Comparison of ENCODE assay signal across 15 cellular contexts in genomic region chr3:51445544-51446280, GRCh38. TPM values are rescaled to one million over a fixed set of nuclear protein-coding genes. Genes with fewer than 3 reads are reported as not detected.
DNase-seq lines count a peak whose midpoint lies in the region; ATAC-seq, FAIRE-seq and TF ChIP-seq lines count a peak whose summit lies in the region.
"Had no signal": no experiment of that assay in that cellular context is flagged by ENCODE, and none has a peak within 500 bp of the region (broad histone marks: within the 10 kb centered on the region; RNA-seq: fewer than 3 reads in every experiment).

No MANE protein-coding gene starts in this region.

- H3K4me1 Mint-ChIP-seq in activated CD4-positive, alpha-beta memory T cell treated with anti-CD3 and anti-CD28 coated beads for 36 hours (ENCODE audit: low read depth), result peaks cover 33% of the 10 kb centered on the region
- H3K4me1 Mint-ChIP-seq in activated CD4-positive, alpha-beta memory T cell treated with anti-CD3 and anti-CD28 coated beads, Interleukin-2, amount 10 ng/mL, durations not matched to agents 7 days and 5 days, result peaks cover 28% of the 10 kb centered on the region
- peaks cover 36% of the 10 kb centered on the region for H3K4me1 Mint-ChIP-seq in central memory CD8-positive, alpha-beta T cell

- H3K27ac ChIP-seq in keratinocyte (ENCODE audit: control insufficient read depth, insufficient read depth, low read length), result no peak overlapping the region
- no peak overlapping the region for H3K27ac ChIP-seq in upper lobe of right lung
- no peak overlapping the region for H3K27ac ChIP-seq in Peyer's patch
- H3K27ac ChIP-seq: BLaER1 treated with 17β-estradiol and CSF1 and Interleukin-3, amounts not matched to agents 10 nM and 100 nM; HL-60 had no signal

- FAIRE-seq in keratinocyte (lab: Jason Lieb, UNC), result peak; percentile 64

- H3K79me2 ChIP-seq in keratinocyte (ENCODE audit: control insufficient read depth, insufficient read depth, low read length), result peaks cover 19% of the 10 kb centered on the region

- TF ChIP-seq POLR2A in Peyer's patch (IDR thresholded peaks at IDR 0.05), result no peak

- no peaks in the 10 kb centered on the region for H3K27me3 Mint-ChIP-seq in activated CD4-positive, alpha-beta memory T cell treated with anti-CD3 and anti-CD28 coated beads for 36 hours
- H3K27me3 Mint-ChIP-seq in activated CD4-positive, alpha-beta memory T cell treated with anti-CD3 and anti-CD28 coated beads, Interleukin-2, amount 10 ng/mL, durations not matched to agents 7 days and 5 days, result no peaks in the 10 kb centered on the region
- H3K27me3 Mint-ChIP-seq in central memory CD8-positive, alpha-beta T cell, result no peaks in the 10 kb centered on the region
- H3K27me3 Mint-ChIP-seq: CD4-positive, CD25-positive, alpha-beta regulatory T cell had no signal

- intact Hi-C loops in activated CD4-positive, alpha-beta memory T cell treated with anti-CD3 and anti-CD28 coated beads for 36 hours (cut with micrococcal nuclease), result no loop called here
- intact Hi-C loops in upper lobe of right lung (cut with DNase I), result no loop called here

- TF ChIP-seq CTCF in keratinocyte (optimal IDR thresholded peaks at IDR 0.05 in 1 of 3, IDR thresholded peaks at IDR 0.05 in 1 of 3, conservative IDR thresholded peaks at IDR 0.05 in 1 of 3; ENCODE audit: extremely low read depth in 1 of 3, insufficient read depth in 2 of 3, low read length in 3 of 3) (no peak), upper lobe of right lung (IDR thresholded peaks at IDR 0.05) (no peak), Peyer's patch (IDR thresholded peaks at IDR 0.05) (no peak), GM13976 (IDR thresholded peaks at IDR 0.05; ENCODE audit: borderline replicate concordance, control extremely low read depth, extremely low read depth, insufficient read depth, missing control alignments) (no peak)

- H3K4me3 Mint-ChIP-seq in activated CD4-positive, alpha-beta memory T cell treated with anti-CD3 and anti-CD28 coated beads for 36 hours, result no peak overlapping the region
- H3K4me3 Mint-ChIP-seq in activated CD4-positive, alpha-beta memory T cell treated with anti-CD3 and anti-CD28 coated beads, Interleukin-2, amount 10 ng/mL, durations not matched to agents 7 days and 5 days, result no peak overlapping the region
- no peak overlapping the region for H3K4me3 Mint-ChIP-seq in central memory CD8-positive, alpha-beta T cell
- H3K4me3 Mint-ChIP-seq: CD4-positive, CD25-positive, alpha-beta regulatory T cell had no signal

- H3K27me3 ChIP-seq in keratinocyte (ENCODE audit: control insufficient read depth, extremely low read depth, insufficient read depth, low read length) (no peaks in the 10 kb centered on the region), upper lobe of right lung (no peaks in the 10 kb centered on the region), Peyer's patch (no peaks in the 10 kb centered on the region)
- H3K27me3 ChIP-seq: BLaER1 treated with 17β-estradiol and CSF1 and Interleukin-3, amounts not matched to agents 10 nM and 100 nM had no signal

- ATAC-seq in central memory CD8-positive, alpha-beta T cell (replicated peaks; ENCODE audit: extremely low read depth, poor library complexity, severe bottlenecking), result no peak
- ATAC-seq in upper lobe of right lung, result no peak
- ATAC-seq in HG03432 (IDR thresholded peaks at IDR 0.05; ENCODE audit: unreplicated experiment), result no peak

- in situ Hi-C loops in GM13976 (cut with MboI; ENCODE audit: low sequenced_read_pairs, unreplicated experiment), result no loop called here

- no peak overlapping the region for H3K4me2 ChIP-seq in keratinocyte (ENCODE audit: control insufficient read depth, extremely low read depth, insufficient read depth, low read depth, low read length)
- H3K4me2 ChIP-seq: BLaER1 treated with 17β-estradiol and CSF1 and Interleukin-3, amounts not matched to agents 10 nM and 100 nM had no signal

- no peaks in the 10 kb centered on the region for H3K4me1 ChIP-seq in keratinocyte (ENCODE audit: control insufficient read depth, extremely low read depth, insufficient read depth, low read length)
- H3K4me1 ChIP-seq in upper lobe of right lung, result peaks cover 4% of the 10 kb centered on the region
- no peaks in the 10 kb centered on the region for H3K4me1 ChIP-seq in Peyer's patch
- H3K4me1 ChIP-seq: BLaER1 treated with 17β-estradiol and CSF1 and Interleukin-3, amounts not matched to agents 10 nM and 100 nM; HAP-1 had no signal

- dilution Hi-C loops in keratinocyte (cut with MboI; ENCODE audit: extremely low pct_ligation_motif_present, low sequenced_read_pairs), result no loop called here

- H3K9me3 ChIP-seq in keratinocyte (ENCODE audit: control insufficient read depth, low read depth, low read length) (no peaks in the 10 kb centered on the region), upper lobe of right lung (no peaks in the 10 kb centered on the region), Peyer's patch (no peaks in the 10 kb centered on the region)
- H3K9me3 ChIP-seq: HAP-1 had no signal

- no peaks in the 10 kb centered on the region for H4K20me1 ChIP-seq in keratinocyte (ENCODE audit: control insufficient read depth, extremely low read depth, insufficient read depth, low read length)

- H3K4me3 ChIP-seq in keratinocyte (ENCODE audit: control insufficient read depth in 2 of 3, extremely low read depth in 1 of 3, insufficient read depth in 2 of 3, low read depth in 1 of 3, low read length in 3 of 3) (no peak overlapping the region), upper lobe of right lung (no peak overlapping the region), Peyer's patch (no peak overlapping the region)
- H3K4me3 ChIP-seq: BLaER1 treated with 17β-estradiol and CSF1 and Interleukin-3, amounts not matched to agents 10 nM and 100 nM; HAP-1 had no signal

- no peak overlapping the region for H3K9ac ChIP-seq in keratinocyte (ENCODE audit: control insufficient read depth, extremely low read depth, insufficient read depth, low read length)
- H3K9ac ChIP-seq: BLaER1 treated with 17β-estradiol and CSF1 and Interleukin-3, amounts not matched to agents 10 nM and 100 nM had no signal

- H3K36me3 Mint-ChIP-seq in activated CD4-positive, alpha-beta memory T cell treated with anti-CD3 and anti-CD28 coated beads for 36 hours, result peaks cover 17% of the 10 kb centered on the region
- peaks cover 36% of the 10 kb centered on the region for H3K36me3 Mint-ChIP-seq in activated CD4-positive, alpha-beta memory T cell treated with anti-CD3 and anti-CD28 coated beads, Interleukin-2, amount 10 ng/mL, durations not matched to agents 7 days and 5 days (ENCODE audit: low read depth)
- H3K36me3 Mint-ChIP-seq in central memory CD8-positive, alpha-beta T cell (ENCODE audit: insufficient read depth), result peaks cover 31% of the 10 kb centered on the region

- POLR2A ChIA-PET in activated CD4-positive, alpha-beta memory T cell treated with anti-CD3 and anti-CD28 coated beads for 36 hours (lab: Charles Lee), result no interaction called here
- POLR2A ChIA-PET in activated CD4-positive, alpha-beta memory T cell treated with anti-CD3 and anti-CD28 coated beads, Interleukin-2, amount 10 ng/mL, durations not matched to agents 7 days and 5 days (lab: Charles Lee), result no interaction called here

- CTCF ChIA-PET in activated CD4-positive, alpha-beta memory T cell treated with anti-CD3 and anti-CD28 coated beads for 36 hours (lab: Charles Lee), result interaction anchor here (2.1 kb wide), 1 partner anchor 11 kb away, joined by 9 read pairs; no protein-coding TSS in a partner anchor
- CTCF ChIA-PET in activated CD4-positive, alpha-beta memory T cell treated with anti-CD3 and anti-CD28 coated beads, Interleukin-2, amount 10 ng/mL, durations not matched to agents 7 days and 5 days (lab: Charles Lee), result interaction anchor here (0.8 to 2.3 kb wide), 2 partner anchors 8 to 11 kb away, joined by 6 to 10 read pairs; no protein-coding TSS in a partner anchor

- peak overlapping the region; percentile 23 for H3K27ac Mint-ChIP-seq in activated CD4-positive, alpha-beta memory T cell treated with anti-CD3 and anti-CD28 coated beads for 36 hours
- H3K27ac Mint-ChIP-seq in activated CD4-positive, alpha-beta memory T cell treated with anti-CD3 and anti-CD28 coated beads, Interleukin-2, amount 10 ng/mL, durations not matched to agents 7 days and 5 days, result no peak overlapping the region
- peak overlapping the region; percentile 74 for H3K27ac Mint-ChIP-seq in central memory CD8-positive, alpha-beta T cell (ENCODE audit: low read depth)

- H3K9me3 Mint-ChIP-seq in activated CD4-positive, alpha-beta memory T cell treated with anti-CD3 and anti-CD28 coated beads for 36 hours, result no peaks in the 10 kb centered on the region
- no peaks in the 10 kb centered on the region for H3K9me3 Mint-ChIP-seq in activated CD4-positive, alpha-beta memory T cell treated with anti-CD3 and anti-CD28 coated beads, Interleukin-2, amount 10 ng/mL, durations not matched to agents 7 days and 5 days
- H3K9me3 Mint-ChIP-seq in central memory CD8-positive, alpha-beta T cell, result no peaks in the 10 kb centered on the region

- no peak overlapping the region for H2AFZ ChIP-seq in keratinocyte (ENCODE audit: control insufficient read depth, low read length)

- H3K36me3 ChIP-seq in keratinocyte (ENCODE audit: control insufficient read depth in 2 of 2, extremely low read depth in 1 of 2, insufficient read depth in 2 of 2, low read length in 2 of 2) (peaks cover 4 to 8% of the 10 kb centered on the region in 2 experiments), upper lobe of right lung (peaks cover 18% of the 10 kb centered on the region), Peyer's patch (peaks cover 0 to 28% (median 0%) of the 10 kb centered on the region in 3 donors)

- DNase-seq in activated CD4-positive, alpha-beta memory T cell treated with anti-CD3 and anti-CD28 coated beads for 36 hours, result no peak
- DNase-seq in activated CD4-positive, alpha-beta memory T cell treated with anti-CD3 and anti-CD28 coated beads, Interleukin-2, amount 10 ng/mL, durations not matched to agents 7 days and 5 days, result no peak
- no peak for DNase-seq in central memory CD8-positive, alpha-beta T cell (ENCODE audit: low spot score in 2 of 2)
- no peak for DNase-seq in keratinocyte (ENCODE audit: low read depth, low spot score)
- DNase-seq in upper lobe of right lung, result peak; percentile 70
- DNase-seq in Peyer's patch, result no peak
- DNase-seq in GM13976 (ENCODE audit: low spot score), result no peak
- DNase-seq: ACHN; CD4-positive, CD25-positive, alpha-beta regulatory T cell; DMS 273 treated with DMSO at 0.1 percent for 48 hours; GOT3 had no signal

- no peaks in the 10 kb centered on the region for H3K9me1 ChIP-seq in keratinocyte (ENCODE audit: control insufficient read depth, extremely low read depth, insufficient read depth, low read length)

RNA-seq across cellular contexts. Expression of gene DCAF1, which starts 54.1 kb away (rescaled TPM):
- 10 to 100 TPM; 36.6 TPM for total RNA-seq in activated CD4-positive, alpha-beta memory T cell treated with anti-CD3 and anti-CD28 coated beads for 36 hours
- 10 to 100 TPM; 31.2 to 31.8 TPM for total RNA-seq in activated CD4-positive, alpha-beta memory T cell treated with anti-CD3 and anti-CD28 coated beads, Interleukin-2, amount 10 ng/mL, durations not matched to agents 7 days and 5 days
- 9.0 to 11.4 TPM (median 10.2 TPM) in 3 replicates for polyA plus RNA-seq in keratinocyte
- 12.9 TPM for polyA plus RNA-seq in keratinocyte (2011; ENCODE audit: low read depth)
- 6.3 and 8.9 TPM in 2 replicates for polyA plus RNA-seq in keratinocyte (2011; cell fraction: cytosol; rRNA removed)
- 24.6 and 25.5 TPM in 2 replicates for polyA plus RNA-seq in keratinocyte (2011; cell fraction: nucleus; rRNA removed)
- polyA plus RNA-seq in keratinocyte (2012; ENCODE audit: low replicate concordance), result 10.0 and 12.9 TPM in 2 replicates
- 18.0 to 29.3 TPM (median 28.0 TPM) in 3 replicates for polyA minus RNA-seq in keratinocyte
- 9.0 TPM for polyA minus RNA-seq in keratinocyte (2011; cell fraction: cytosol; rRNA and poly(A)+ RNA removed)
- 17.0 and 30.9 TPM in 2 replicates for polyA minus RNA-seq in keratinocyte (2011; cell fraction: nucleus; rRNA and poly(A)+ RNA removed)
- 25.1 TPM for total RNA-seq in upper lobe of right lung
- total RNA-seq in Peyer's patch, result 10 to 100 TPM; 12.6 to 31.4 (median 17.5) TPM

RNA-seq across cellular contexts. Expression of gene RBM15B, which starts 54.6 kb away (rescaled TPM):
- 10 to 100 TPM; 19.0 to 19.4 TPM for total RNA-seq in activated CD4-positive, alpha-beta memory T cell treated with anti-CD3 and anti-CD28 coated beads for 36 hours
- 10 to 100 TPM; 24.5 to 25.4 TPM for total RNA-seq in activated CD4-positive, alpha-beta memory T cell treated with anti-CD3 and anti-CD28 coated beads, Interleukin-2, amount 10 ng/mL, durations not matched to agents 7 days and 5 days
- polyA plus RNA-seq in keratinocyte, result 10.1 to 17.4 TPM (median 10.2 TPM) in 3 replicates
- polyA plus RNA-seq in keratinocyte (2011; ENCODE audit: low read depth), result 5.5 TPM
- 10.4 and 13.4 TPM in 2 replicates for polyA plus RNA-seq in keratinocyte (2011; cell fraction: cytosol; rRNA removed)
- 11.7 and 13.6 TPM in 2 replicates for polyA plus RNA-seq in keratinocyte (2011; cell fraction: nucleus; rRNA removed)
- polyA plus RNA-seq in keratinocyte (2012; ENCODE audit: low replicate concordance), result 11.8 and 23.2 TPM in 2 replicates
- 14.2 to 32.1 TPM (median 15.0 TPM) in 3 replicates for polyA minus RNA-seq in keratinocyte
- polyA minus RNA-seq in keratinocyte (2011; cell fraction: cytosol; rRNA and poly(A)+ RNA removed), result 19.0 TPM
- polyA minus RNA-seq in keratinocyte (2011; cell fraction: nucleus; rRNA and poly(A)+ RNA removed), result 11.0 and 12.3 TPM in 2 replicates
- total RNA-seq in upper lobe of right lung (26.4 TPM), Peyer's patch (10 to 100 TPM; 23.1 to 34.6 (median 27.4) TPM)
